Comparison of ENCODE assay signal across 17 cellular contexts in genomic region chr1:54833146-54833545, GRCh38. TPM values are rescaled to one million over a fixed set of nuclear protein-coding genes. Genes with fewer than 3 reads are reported as not detected.
A peak's percentile ranks its signal among the peaks of the same experiment; 100 is the strongest.
DNase-seq lines count a peak whose midpoint lies in the region; ATAC-seq and TF ChIP-seq lines count a peak whose summit lies in the region.
"Had no signal": no experiment of that assay in that cellular context is flagged by ENCODE, and none has a peak within 500 bp of the region (broad histone marks: within the 10 kb centered on the region; RNA-seq: fewer than 3 reads in every experiment).

No MANE protein-coding gene starts in this region.

- H3K79me2 ChIP-seq in Karpas-422 (ENCODE audit: low read length) = no peaks in the 10 kb centered on the region

- TF ChIP-seq CTCF in C4-2B (conservative IDR thresholded peaks at IDR 0.05) (no peak), stomach (IDR thresholded peaks at IDR 0.05) (no peak)

- no peak overlapping the region for H2AFZ ChIP-seq in Karpas-422 (ENCODE audit: low read length)

- H3K27me3 ChIP-seq in stomach (no peaks in the 10 kb centered on the region), Karpas-422 (ENCODE audit: low read length) (no peaks in the 10 kb centered on the region)
- H3K27me3 ChIP-seq: BLaER1 had no signal

- no peak overlapping the region for H3K4me3 ChIP-seq in stomach
- no peak overlapping the region for H3K4me3 ChIP-seq in Karpas-422 (ENCODE audit: low read length)
- H3K4me3 ChIP-seq: A549, BLaER1 had no signal

- H3K27ac ChIP-seq in C4-2B (peak overlapping the region; percentile 98), stomach (no peak overlapping the region), Karpas-422 (ENCODE audit: low read length) (no peak overlapping the region)
- H3K27ac ChIP-seq: A549, BLaER1 had no signal

- H3K9ac ChIP-seq in Karpas-422 (ENCODE audit: low read length) = no peak overlapping the region
- H3K9ac ChIP-seq: BLaER1 had no signal

- intact Hi-C loops in stomach (cut with DNase I; ENCODE audit: low total_unique reads) = no loop called here

- peaks cover 0 to 6% (median 0%) of the 10 kb centered on the region in 4 donors for H3K4me1 ChIP-seq in stomach
- H3K4me1 ChIP-seq in Karpas-422 (ENCODE audit: low read length) = no peaks in the 10 kb centered on the region
- H3K4me1 ChIP-seq: A549, BLaER1 had no signal

- no peaks in the 10 kb centered on the region for H3K9me2 ChIP-seq in Karpas-422 (replicated peaks; ENCODE audit: insufficient read depth, low read length)

- peak; percentile 8 for DNase-seq in D341Med (ENCODE audit: low spot score)
- DNase-seq in islet precursor cell = peak; percentile 40
- DNase-seq in stomach = peak; percentile 18
- no peak for DNase-seq in SW480 (ENCODE audit: low spot score)
- DNase-seq in Karpas-422 = no peak
- DNase-seq: CD4-positive, CD25-positive, alpha-beta regulatory T cell; DMS 273 treated with DMSO at 0.1 percent for 48 hours; GOT3; H9 had no signal

- ATAC-seq in HG03439 (IDR thresholded peaks at IDR 0.05; ENCODE audit: unreplicated experiment) (no peak), GM21786 (IDR thresholded peaks at IDR 0.05; ENCODE audit: unreplicated experiment) (no peak)
- ATAC-seq: A549 had no signal

- H3K36me3 ChIP-seq in stomach (no peaks in the 10 kb centered on the region), Karpas-422 (ENCODE audit: insufficient read depth, low read length) (no peaks in the 10 kb centered on the region)
- H3K36me3 ChIP-seq: BLaER1 had no signal

- no peak for TF ChIP-seq POLR2A in stomach (IDR thresholded peaks at IDR 0.05)

- no peak for TF ChIP-seq EP300 in stomach (IDR thresholded peaks at IDR 0.05)

- no peaks in the 10 kb centered on the region for H4K20me1 ChIP-seq in Karpas-422 (ENCODE audit: insufficient read depth, low read depth, low read length)
- H4K20me1 ChIP-seq: BLaER1 had no signal

- no peak overlapping the region for H3K4me2 ChIP-seq in Karpas-422 (ENCODE audit: low read depth, low read length, poor library complexity, severe bottlenecking)
- H3K4me2 ChIP-seq: A549, BLaER1 had no signal

- WGBS in stomach, 5 donors = 81 to 90% (median 88%) methylated on average over 8 of the region's 8 CpGs

- H3K9me3 ChIP-seq in stomach = peaks cover 0 to 26% (median 21%) of the 10 kb centered on the region in 4 donors
- no peaks in the 10 kb centered on the region for H3K9me3 ChIP-seq in Karpas-422 (ENCODE audit: low read length)

RNA-seq across cellular contexts. Expression of gene TTC22, which starts 32.0 kb away (rescaled TPM):
- total RNA-seq in stomach = 10 to 100 TPM in 3 of 5 donors, 1 to 10 TPM in 2; 6.7 to 65.2 (median 27.4) TPM
- 10 to 100 TPM in 2 of 3 donors, 1 to 10 TPM in 1; 4.2 to 26.1 (median 17.2) TPM for polyA plus RNA-seq in stomach
- total RNA-seq in Karpas-422 (2014; rRNA removed; shearing (Covaris generic); ENCODE audit: low replicate concordance) = not detected in 2 replicates
- total RNA-seq: Daoy, HT1080 had no signal
- polyA plus RNA-seq: A549, AG04450 had no signal

RNA-seq across cellular contexts. Expression of gene DHCR24, which starts 53.8 kb away (rescaled TPM):
- total RNA-seq in stomach = 100 to 1,000 TPM in 1 of 5 donors, 10 to 100 TPM in 4; 25.7 to 347 (median 67.9) TPM
- 10 to 100 TPM; 20.0 to 77.5 (median 70.1) TPM for polyA plus RNA-seq in stomach
- 115 and 122 TPM in 2 replicates for total RNA-seq in Karpas-422 (2014; rRNA removed; shearing (Covaris generic); ENCODE audit: low replicate concordance)

Comparison
In these comparisons a context has a peak if more than half of its experiments do, and no peak if none do; other contexts are left out.
1. DNase-seq: peak in D341Med (single experiment), islet precursor cell (single experiment) and stomach (single experiment); none in SW480 (single experiment) and Karpas-422 (single experiment).